ENCODE assay signal across 8 cellular contexts in genomic region chr19:58557253-58558065, GRCh38. TPM values are rescaled to one million over a fixed set of nuclear protein-coding genes. Genes with fewer than 3 reads are reported as not detected.
A peak's percentile ranks its signal among the peaks of the same experiment; 100 is the strongest.
DNase-seq lines count a peak whose midpoint lies in the region; ATAC-seq lines count a peak whose summit lies in the region.

No MANE protein-coding gene starts in this region.

- H3K27me3 Mint-ChIP-seq in activated T-helper 2 cell treated with anti-CD3 and anti-CD28 coated beads, Interferon-gamma antibody, Interleukin-2, Interleukin-4, amounts not matched to agents 10 μg/mL and 5 μg/mL and 100 μg/mL, durations not matched to agents 14 hours and 24 hours and 36 hours (ENCODE audit: low read depth): no peaks in the 10 kb centered on the region
- H3K27me3 Mint-ChIP-seq in stimulated activated memory B cell treated with anti-CD40 and anti-IgM and Interleukin-4, amounts not matched to agents 10 μg/mL and 1 μg/mL and 100 μg/mL, for 72 hours: no peaks in the 10 kb centered on the region

- H3K36me3 Mint-ChIP-seq in activated T-helper 2 cell treated with anti-CD3 and anti-CD28 coated beads, Interferon-gamma antibody, Interleukin-2, Interleukin-4, amounts not matched to agents 10 μg/mL and 5 μg/mL and 100 μg/mL, durations not matched to agents 14 hours and 24 hours and 36 hours (ENCODE audit: low read depth): peaks cover 58% of the 10 kb centered on the region
- peaks cover 35% of the 10 kb centered on the region for H3K36me3 Mint-ChIP-seq in stimulated activated memory B cell treated with anti-CD40 and anti-IgM and Interleukin-4, amounts not matched to agents 10 μg/mL and 1 μg/mL and 100 μg/mL, for 72 hours

- peaks cover 45% of the 10 kb centered on the region for H3K4me1 Mint-ChIP-seq in activated T-helper 2 cell treated with anti-CD3 and anti-CD28 coated beads, Interferon-gamma antibody, Interleukin-2, Interleukin-4, amounts not matched to agents 10 μg/mL and 5 μg/mL and 100 μg/mL, durations not matched to agents 14 hours and 24 hours and 36 hours (ENCODE audit: low read depth)
- H3K4me1 Mint-ChIP-seq in stimulated activated memory B cell treated with anti-CD40 and anti-IgM and Interleukin-4, amounts not matched to agents 10 μg/mL and 1 μg/mL and 100 μg/mL, for 72 hours: peaks cover 83% of the 10 kb centered on the region

- peaks cover 14% of the 10 kb centered on the region for H3K4me1 ChIP-seq in HUES48 (ENCODE audit: control insufficient read depth, insufficient read depth, low read length)
- H3K4me1 ChIP-seq in iPS-18a (ENCODE audit: control insufficient read depth, low read depth, low read length): peaks cover 9% of the 10 kb centered on the region

- in situ Hi-C loops in KBM-7 (cut with MboI; ENCODE audit: low pct_unique_long_range_greater_than_20kb, low sequenced_read_pairs): no loop called here

- H3K36me3 ChIP-seq in HUES48 (ENCODE audit: control insufficient read depth, insufficient read depth, low read length): peaks cover 17% of the 10 kb centered on the region
- peaks cover 15% of the 10 kb centered on the region for H3K36me3 ChIP-seq in iPS-18a (ENCODE audit: control insufficient read depth, low read depth, low read length)

- no peaks in the 10 kb centered on the region for H3K9me3 ChIP-seq in HUES48 (ENCODE audit: control insufficient read depth, insufficient read depth, low read length)
- H3K9me3 ChIP-seq in iPS-18a (ENCODE audit: control insufficient read depth, low read depth, low read length): no peaks in the 10 kb centered on the region

- H3K27ac ChIP-seq in HUES48 (ENCODE audit: low read depth, low read length): peak overlapping the region; percentile 100
- H3K27ac ChIP-seq in iPS-18a (ENCODE audit: low read length): no peak overlapping the region

- H3K27me3 ChIP-seq in HUES48 (ENCODE audit: control insufficient read depth, insufficient read depth, low read length): peaks cover 19% of the 10 kb centered on the region
- no peaks in the 10 kb centered on the region for H3K27me3 ChIP-seq in iPS-18a (ENCODE audit: control insufficient read depth, insufficient read depth, low read length)

- H3K4me3 ChIP-seq in HUES48 (ENCODE audit: low read depth, low read length) (peak overlapping the region; percentile 93), iPS-18a (ENCODE audit: low read length) (peak overlapping the region; percentile 88)

- H3K9ac ChIP-seq in HUES48 (ENCODE audit: low read depth, low read length) (peak overlapping the region; percentile 73), iPS-18a (ENCODE audit: low read length) (peak overlapping the region; percentile 75)

- peak overlapping the region; percentile 94 for H3K4me3 Mint-ChIP-seq in activated T-helper 2 cell treated with anti-CD3 and anti-CD28 coated beads, Interferon-gamma antibody, Interleukin-2, Interleukin-4, amounts not matched to agents 10 μg/mL and 5 μg/mL and 100 μg/mL, durations not matched to agents 14 hours and 24 hours and 36 hours (ENCODE audit: low read depth)
- H3K4me3 Mint-ChIP-seq in stimulated activated memory B cell treated with anti-CD40 and anti-IgM and Interleukin-4, amounts not matched to agents 10 μg/mL and 1 μg/mL and 100 μg/mL, for 72 hours: peak overlapping the region; percentile 89

- peak overlapping the region; percentile 96 for H3K27ac Mint-ChIP-seq in activated T-helper 2 cell treated with anti-CD3 and anti-CD28 coated beads, Interferon-gamma antibody, Interleukin-2, Interleukin-4, amounts not matched to agents 10 μg/mL and 5 μg/mL and 100 μg/mL, durations not matched to agents 14 hours and 24 hours and 36 hours
- peak overlapping the region; percentile 100 for H3K27ac Mint-ChIP-seq in stimulated activated memory B cell treated with anti-CD40 and anti-IgM and Interleukin-4, amounts not matched to agents 10 μg/mL and 1 μg/mL and 100 μg/mL, for 72 hours

- H3K9me3 Mint-ChIP-seq in activated T-helper 2 cell treated with anti-CD3 and anti-CD28 coated beads, Interferon-gamma antibody, Interleukin-2, Interleukin-4, amounts not matched to agents 10 μg/mL and 5 μg/mL and 100 μg/mL, durations not matched to agents 14 hours and 24 hours and 36 hours: no peaks in the 10 kb centered on the region
- H3K9me3 Mint-ChIP-seq in stimulated activated memory B cell treated with anti-CD40 and anti-IgM and Interleukin-4, amounts not matched to agents 10 μg/mL and 1 μg/mL and 100 μg/mL, for 72 hours: no peaks in the 10 kb centered on the region

- ATAC-seq in stimulated activated memory B cell treated with anti-CD40 and anti-IgM and Interleukin-4, amounts not matched to agents 10 μg/mL and 1 μg/mL and 100 μg/mL, for 72 hours: no peak

- DNase-seq in activated T-helper 2 cell treated with anti-CD3 and anti-CD28 coated beads, Interferon-gamma antibody, Interleukin-2, Interleukin-4, amounts not matched to agents 10 μg/mL and 5 μg/mL and 100 μg/mL, durations not matched to agents 14 hours and 24 hours and 36 hours (ENCODE audit: low spot score): no peak
- DNase-seq in KBM-7 (no peak), NK-92 (lab: John Stamatoyannopoulos, UW; ENCODE audit: unreplicated experiment) (no peak), putamen (ENCODE audit: low spot score) (no peak), A172 (ENCODE audit: low spot score) (no peak)

- intact Hi-C loops in activated T-helper 2 cell treated with anti-CD3 and anti-CD28 coated beads, Interferon-gamma antibody, Interleukin-2, Interleukin-4, amounts not matched to agents 10 μg/mL and 5 μg/mL and 100 μg/mL, durations not matched to agents 14 hours and 24 hours and 36 hours (cut with micrococcal nuclease): loop anchor here (1.0 kb wide), 1 partner anchor 43 kb away; no protein-coding TSS in a partner anchor

RNA-seq across cellular contexts. Expression of gene UBE2M, which starts 1.0 kb away (rescaled TPM):
- total RNA-seq in activated T-helper 2 cell treated with anti-CD3 and anti-CD28 coated beads, Interferon-gamma antibody, Interleukin-2, Interleukin-4, amounts not matched to agents 10 μg/mL and 5 μg/mL and 100 μg/mL, durations not matched to agents 14 hours and 24 hours and 36 hours: 133 and 142 TPM in 2 replicates
- 141 and 145 TPM in 2 replicates for total RNA-seq in A172 (2014; rRNA removed; shearing (Covaris generic))

RNA-seq across cellular contexts. Expression of gene CHMP2A, which starts 2.6 kb away (rescaled TPM):
- total RNA-seq in activated T-helper 2 cell treated with anti-CD3 and anti-CD28 coated beads, Interferon-gamma antibody, Interleukin-2, Interleukin-4, amounts not matched to agents 10 μg/mL and 5 μg/mL and 100 μg/mL, durations not matched to agents 14 hours and 24 hours and 36 hours: 102 and 105 TPM in 2 replicates
- 32.1 and 48.2 TPM in 2 replicates for total RNA-seq in A172 (2014; rRNA removed; shearing (Covaris generic))

RNA-seq across cellular contexts. Expression of gene TRIM28, which starts 13.6 kb away (rescaled TPM):
- 658 and 662 TPM in 2 replicates for total RNA-seq in activated T-helper 2 cell treated with anti-CD3 and anti-CD28 coated beads, Interferon-gamma antibody, Interleukin-2, Interleukin-4, amounts not matched to agents 10 μg/mL and 5 μg/mL and 100 μg/mL, durations not matched to agents 14 hours and 24 hours and 36 hours
- 545 and 619 TPM in 2 replicates for total RNA-seq in A172 (2014; rRNA removed; shearing (Covaris generic))

RNA-seq across cellular contexts. Expression of gene MZF1, which starts 15.7 kb away (rescaled TPM):
- total RNA-seq in activated T-helper 2 cell treated with anti-CD3 and anti-CD28 coated beads, Interferon-gamma antibody, Interleukin-2, Interleukin-4, amounts not matched to agents 10 μg/mL and 5 μg/mL and 100 μg/mL, durations not matched to agents 14 hours and 24 hours and 36 hours: 18.8 and 19.0 TPM in 2 replicates
- total RNA-seq in A172 (2014; rRNA removed; shearing (Covaris generic)): 17.4 and 17.8 TPM in 2 replicates

RNA-seq across cellular contexts. Expression of gene ZBTB45, which starts 37.8 kb away (rescaled TPM):
- 16.6 and 17.7 TPM in 2 replicates for total RNA-seq in activated T-helper 2 cell treated with anti-CD3 and anti-CD28 coated beads, Interferon-gamma antibody, Interleukin-2, Interleukin-4, amounts not matched to agents 10 μg/mL and 5 μg/mL and 100 μg/mL, durations not matched to agents 14 hours and 24 hours and 36 hours
- total RNA-seq in A172 (2014; rRNA removed; shearing (Covaris generic)): 9.0 and 11.9 TPM in 2 replicates
